In genomic region chr1:117632269-117633067, GRCh38 we compare ENCODE assay signal across 11 cellular contexts. TPM values are rescaled to one million over a fixed set of nuclear protein-coding genes. Genes with fewer than 3 reads are reported as not detected.
DNase-seq lines count a peak whose midpoint lies in the region; ATAC-seq, FAIRE-seq and TF ChIP-seq lines count a peak whose summit lies in the region.
"Had no signal": no experiment of that assay in that cellular context is flagged by ENCODE, and none has a peak within 500 bp of the region (broad histone marks: within the 10 kb centered on the region; RNA-seq: fewer than 3 reads in every experiment).

No MANE protein-coding gene starts in this region.

- H3K79me2 ChIP-seq in MM.1S (ENCODE audit: low read length) (peaks cover 64% of the 10 kb centered on the region), H1 (ENCODE audit: control insufficient read depth in 1 of 2, insufficient read depth in 2 of 2, low read length in 2 of 2) (no peaks in the 10 kb centered on the region)

- H3K27ac ChIP-seq in right cardiac atrium (ENCODE audit: low read length): no peak overlapping the region
- peak overlapping the region; percentile 100 for H3K27ac ChIP-seq in MM.1S (ENCODE audit: low read length)
- no peak overlapping the region for H3K27ac ChIP-seq in H1 (ENCODE audit: low read depth, low read length)
- H3K27ac ChIP-seq: ascending aorta, esophagus muscularis mucosa had no signal

- TF ChIP-seq EP300 in H1 (IDR thresholded peaks at IDR 0.05; ENCODE audit: borderline replicate concordance in 1 of 2, low read depth in 2 of 2, low read length in 2 of 2): no peak

- H2AK5ac ChIP-seq in H1 (ENCODE audit: low read depth, low read length): no peak overlapping the region

- no peak overlapping the region for H4K5ac ChIP-seq in H1 (ENCODE audit: insufficient read length, low read depth, low read length)

- no peak for FAIRE-seq in H1 (lab: Jason Lieb, UNC)

- intact Hi-C loops in cardiac septum (cut with DNase I) (no loop called here), right cardiac atrium (cut with DNase I) (no loop called here)

- H3K14ac ChIP-seq in H1 (ENCODE audit: insufficient read length): no peak overlapping the region

- H3K9ac ChIP-seq in MM.1S (ENCODE audit: low read length): peak overlapping the region; percentile 100
- H3K9ac ChIP-seq in H1 (replicated peaks in 1 of 4; ENCODE audit: extremely low read depth in 1 of 4, low read depth in 3 of 4, low read length in 3 of 4): no peak overlapping the region

- no peak overlapping the region for H3K23ac ChIP-seq in H1 (ENCODE audit: insufficient read length)

- H2BK5ac ChIP-seq in H1 (ENCODE audit: low read depth, low read length): no peak overlapping the region

- no peak overlapping the region for H3K56ac ChIP-seq in H1 (replicated peaks; ENCODE audit: insufficient read length, low read depth, low read length)

- H3K79me1 ChIP-seq in H1 (ENCODE audit: low read depth, low read length): no peaks in the 10 kb centered on the region

- H3K4me1 ChIP-seq in right cardiac atrium (ENCODE audit: control insufficient read depth, insufficient read depth, low read length) (peaks cover 3% of the 10 kb centered on the region), MM.1S (ENCODE audit: low read length) (peaks cover 86% of the 10 kb centered on the region), H1 (replicated peaks in 1 of 4; ENCODE audit: control insufficient read depth in 3 of 4, insufficient read depth in 4 of 4, low read length in 3 of 4) (peaks cover 5 to 16% (median 8%) of the 10 kb centered on the region in 4 experiments; a peak in 6 of 7 replicates)

- no peak overlapping the region; the same call in 1 of the 2 replicates for H2BK12ac ChIP-seq in H1 (ENCODE audit: low read depth, low read length)

- H3K36me3 ChIP-seq in MM.1S (replicated peaks; ENCODE audit: insufficient read depth, low read length) (no peaks in the 10 kb centered on the region), H1 (ENCODE audit: control insufficient read depth in 2 of 4, insufficient read depth in 4 of 4, low read length in 3 of 4) (no peaks in the 10 kb centered on the region)
- H3K36me3 ChIP-seq: ascending aorta, esophagus muscularis mucosa had no signal

- no peak overlapping the region for H3K4me3 ChIP-seq in right cardiac atrium (ENCODE audit: low read length)
- peak overlapping the region; percentile 40 for H3K4me3 ChIP-seq in MM.1S (ENCODE audit: low read length)
- H3K4me3 ChIP-seq in H1 (ENCODE audit: extremely low read depth in 1 of 4, insufficient read depth in 2 of 4, low read depth in 3 of 4, low read length in 4 of 4): peak overlapping the region in 1 of 4 experiments; percentile 4; a peak in 1 of 8 replicates
- H3K4me3 ChIP-seq: ascending aorta, esophagus muscularis mucosa had no signal

- DNase-seq in cardiac septum (ENCODE audit: low spot score) (peak; percentile 59), right cardiac atrium (no peak), MM.1S (peak; percentile 89), H1 (ENCODE audit: low read depth in 1 of 2, low spot score in 2 of 2) (no peak), kidney tubule cell (ENCODE audit: low spot score) (no peak), NCI-H526 treated with DMSO at 0.1 percent for 48 hours (lab: John Stamatoyannopoulos, UW) (no peak)
- DNase-seq: stimulated activated naive CD8-positive, alpha-beta T cell treated with anti-CD3 and anti-CD28 coated beads, Interleukin-15, amount 100 ng/mL, for 72 hours had no signal

- H2AFZ ChIP-seq in MM.1S (ENCODE audit: low read length) (no peak overlapping the region), H1 (ENCODE audit: low read length) (peak overlapping the region; percentile 73)

- H4K91ac ChIP-seq in H1 (replicated peaks; ENCODE audit: insufficient read length, low read length): no peak overlapping the region

- H3K9me3 ChIP-seq in right cardiac atrium (ENCODE audit: control insufficient read depth, low read length) (no peaks in the 10 kb centered on the region), MM.1S (replicated peaks; ENCODE audit: insufficient read depth, low read length) (no peaks in the 10 kb centered on the region), H1 (ENCODE audit: insufficient read depth in 2 of 2, low read depth in 1 of 2, low read length in 1 of 2) (no peaks in the 10 kb centered on the region)
- H3K9me3 ChIP-seq: ascending aorta, esophagus muscularis mucosa had no signal

- no peaks in the 10 kb centered on the region for H3K23me2 ChIP-seq in H1 (ENCODE audit: low read depth, low read length)

- TF ChIP-seq CTCF in MM.1S (IDR thresholded peaks at IDR 0.05; ENCODE audit: low read length) (no peak), H1 (IDR thresholded peaks at IDR 0.05; ENCODE audit: control extremely low read depth in 1 of 3, insufficient read depth in 1 of 3, low read depth in 1 of 3, low read length in 3 of 3) (no peak)

- no peaks in the 10 kb centered on the region for H3K27me3 ChIP-seq in right cardiac atrium (ENCODE audit: control insufficient read depth, insufficient read depth)
- no peaks in the 10 kb centered on the region for H3K27me3 ChIP-seq in MM.1S (replicated peaks; ENCODE audit: insufficient read depth, low read length)
- H3K27me3 ChIP-seq in H1 (replicated peaks in 1 of 4; ENCODE audit: control insufficient read depth in 3 of 4, extremely low read depth in 1 of 4, insufficient read depth in 3 of 4, low read length in 3 of 4): 0 out of 7 replicates have a peak, but pooled peaks cover 0 to 2% (median 0%) of the 10 kb centered on the region in 4 experiments
- H3K27me3 ChIP-seq: ascending aorta, esophagus muscularis mucosa had no signal

- H3K4me2 ChIP-seq in MM.1S (ENCODE audit: low read depth, low read length) (peak overlapping the region; percentile 94), H1 (ENCODE audit: insufficient read depth in 1 of 2, low read depth in 2 of 2, low read length in 2 of 2) (peak overlapping the region; percentile 44 to 47)

- no peak for TF ChIP-seq RAD21 in H1 (IDR thresholded peaks at IDR 0.05 in 1 of 2, conservative IDR thresholded peaks at IDR 0.05 in 1 of 2; ENCODE audit: low read depth in 2 of 2, low read length in 2 of 2)

- H3K4ac ChIP-seq in H1 (replicated peaks; ENCODE audit: insufficient read length, low read depth, low read length): no peak overlapping the region

- no peak overlapping the region for H3K18ac ChIP-seq in H1 (ENCODE audit: extremely low read depth, low read length)

- no peak overlapping the region for H2BK120ac ChIP-seq in H1 (replicated peaks; ENCODE audit: low read depth, low read length)

- CTCF ChIA-PET in H1 (lab: Charles Lee; ENCODE audit: partially characterized antibody): interaction anchor here (0.7 to 1.9 kb wide), 6 partner anchors 11 to 122 kb away, joined by 3 to 7 read pairs (median 4); no protein-coding TSS in a partner anchor

- ATAC-seq in right cardiac atrium (no peak), HG03342 (IDR thresholded peaks at IDR 0.05; ENCODE audit: unreplicated experiment) (no peak), GM19395 (IDR thresholded peaks at IDR 0.05; ENCODE audit: unreplicated experiment) (no peak)
- ATAC-seq: stimulated activated naive CD8-positive, alpha-beta T cell treated with anti-CD3 and anti-CD28 coated beads, Interleukin-15, amount 100 ng/mL, for 72 hours had no signal

- H2BK20ac ChIP-seq in H1 (ENCODE audit: low read length): no peak overlapping the region

- WGBS in right cardiac atrium: 79% methylated on average over 6 of the region's 6 CpGs
- WGBS in H1 (ENCODE audit: extremely low coverage in 1 of 2, insufficient coverage in 1 of 2, insufficient read length in 1 of 2, insufficient replicate concordance in 2 of 2, low coverage in 1 of 2, low lambda C conversion rate in 2 of 2, missing lambda C conversion rate in 1 of 2), 2 experiments: 59% methylated on average over 6 of the region's 6 CpGs; no CpG with 5 or more reads in 1 of the 2 experiments

- H4K20me1 ChIP-seq in MM.1S (ENCODE audit: insufficient read depth, low read length) (no peaks in the 10 kb centered on the region), H1 (replicated peaks in 1 of 2; ENCODE audit: control insufficient read depth in 1 of 2, insufficient read depth in 2 of 2, low read length in 2 of 2) (no peaks in the 10 kb centered on the region)

- H3K9me2 ChIP-seq in MM.1S (replicated peaks; ENCODE audit: insufficient read depth, low read length): no peaks in the 10 kb centered on the region

- H4K8ac ChIP-seq in H1 (ENCODE audit: extremely low read depth, insufficient read depth, low read length): peak overlapping the region; percentile 73; the same call in 1 of the 2 replicates

- TF ChIP-seq POLR2A in H1 (IDR thresholded peaks at IDR 0.05; ENCODE audit: control extremely low read depth in 1 of 2, low read depth in 2 of 2, low read length in 2 of 2): no peak

- H3F3A ChIP-seq in MM.1S (ENCODE audit: insufficient read depth, low read length): peaks cover 65% of the 10 kb centered on the region

- POLR2A ChIA-PET in H1 (lab: Charles Lee; ENCODE audit: partially characterized antibody): interaction anchor here (2.9 kb wide), 1 partner anchor 26 kb away, joined by 12 read pairs; the partner anchor contains the start of gene TENT5C

- no peak overlapping the region for H2BK15ac ChIP-seq in H1 (ENCODE audit: low read length)

TF ChIP-seq in H1, 55 proteins besides CTCF, POLR2A, EP300 and RAD21:
- TF ChIP-seq SP2 (IDR thresholded peaks at IDR 0.05; ENCODE audit: low read length): no peak
- TF ChIP-seq, protein P1, sequence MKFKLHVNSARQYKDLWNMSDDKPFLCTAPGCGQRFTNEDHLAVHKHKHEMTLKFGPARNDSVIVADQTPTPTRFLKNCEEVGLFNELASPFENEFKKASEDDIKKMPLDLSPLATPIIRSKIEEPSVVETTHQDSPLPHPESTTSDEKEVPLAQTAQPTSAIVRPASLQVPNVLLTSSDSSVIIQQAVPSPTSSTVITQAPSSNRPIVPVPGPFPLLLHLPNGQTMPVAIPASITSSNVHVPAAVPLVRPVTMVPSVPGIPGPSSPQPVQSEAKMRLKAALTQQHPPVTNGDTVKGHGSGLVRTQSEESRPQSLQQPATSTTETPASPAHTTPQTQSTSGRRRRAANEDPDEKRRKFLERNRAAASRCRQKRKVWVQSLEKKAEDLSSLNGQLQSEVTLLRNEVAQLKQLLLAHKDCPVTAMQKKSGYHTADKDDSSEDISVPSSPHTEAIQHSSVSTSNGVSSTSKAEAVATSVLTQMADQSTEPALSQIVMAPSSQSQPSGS (IDR thresholded peaks at IDR 0.05; ENCODE audit: low read length): no peak

RNA-seq across cellular contexts. Expression of gene TENT5C, which starts 26.6 kb away (rescaled TPM):
- total RNA-seq in cardiac septum (7.4 TPM), right cardiac atrium (10 to 100 TPM; 20.4 to 33.1 (median 31.7) TPM)
- polyA plus RNA-seq in right cardiac atrium (9.5 TPM), H1 (2011; rRNA removed) (0.38 TPM in 2 replicates)
- 0.75 and 0.99 TPM in 2 replicates for total RNA-seq in H1 (2021; fragmentation: NEBNext Ultra II Directional; extraction: Animal tissue kit (Norgen Biotek cat#: 25700))
- polyA plus RNA-seq in H1 (2011; cell fraction: cytosol; rRNA removed): 0.37 TPM
- 0.19 TPM for polyA plus RNA-seq in H1 (2011; cell fraction: nucleus; rRNA removed)
- polyA plus RNA-seq in H1 (2012, experiment 1 of 2): 0.36 to 0.50 TPM (median 0.44 TPM) in 4 replicates
- 0.08 TPM for polyA plus RNA-seq in H1 (2012, experiment 2 of 2)
- 0.24 TPM for polyA plus RNA-seq in H1 (2013, experiment 1 of 2)
- 0.22 TPM for polyA plus RNA-seq in H1 (2013, experiment 2 of 2)
- 1.6 and 2.4 TPM in 2 replicates for polyA minus RNA-seq in H1 (2011; rRNA and poly(A)+ RNA removed)
- polyA minus RNA-seq in H1 (2011; cell fraction: cytosol; rRNA and poly(A)+ RNA removed): 0.95 TPM
- 1.1 TPM for polyA minus RNA-seq in H1 (2011; cell fraction: nucleus; rRNA and poly(A)+ RNA removed)

Comparison
In these comparisons a context has a peak if more than half of its experiments do, and no peak if none do; other contexts are left out.
1. DNase-seq: peak in cardiac septum (single experiment) and MM.1S (single experiment); none in right cardiac atrium (0 of 3), H1 (0 of 2), kidney tubule cell (single experiment) and NCI-H526 treated with DMSO at 0.1 percent for 48 hours (single experiment).